ENCODE assay signal across 13 cellular contexts in genomic region chr15:96323250-96324162, GRCh38. TPM values are rescaled to one million over a fixed set of nuclear protein-coding genes. Genes with fewer than 3 reads are reported as not detected.
DNase-seq lines count a peak whose midpoint lies in the region; ATAC-seq and TF ChIP-seq lines count a peak whose summit lies in the region.
"Had no signal": no experiment of that assay in that cellular context is flagged by ENCODE, and none has a peak within 500 bp of the region (broad histone marks: within the 10 kb centered on the region; RNA-seq: fewer than 3 reads in every experiment).

No MANE protein-coding gene starts in this region.

- H3K9me3 Mint-ChIP-seq in MCF 10A (ENCODE audit: unreplicated experiment): no peaks in the 10 kb centered on the region
- H3K9me3 Mint-ChIP-seq in nephron progenitor cell: no peaks in the 10 kb centered on the region
- no peaks in the 10 kb centered on the region for H3K9me3 Mint-ChIP-seq in type B pancreatic cell
- no peaks in the 10 kb centered on the region for H3K9me3 Mint-ChIP-seq in natural killer cell
- H3K9me3 Mint-ChIP-seq: memory B cell had no signal

- intact Hi-C loops in breast epithelium (cut with DNase I; ENCODE audit: low total_unique reads): no loop called here
- intact Hi-C loops in MCF 10A (cut with micrococcal nuclease): loop anchor here (10.0 kb wide), 1 partner anchor 199 kb away; no protein-coding TSS in a partner anchor
- intact Hi-C loops in natural killer cell (cut with micrococcal nuclease): no loop called here

- no peaks in the 10 kb centered on the region for H3K36me3 ChIP-seq in breast epithelium
- H3K36me3 ChIP-seq in gastroesophageal sphincter: no peaks in the 10 kb centered on the region

- CTCF ChIA-PET in MCF 10A (lab: Yijun Ruan, JAX): no interaction called here

- H3K4me3 ChIP-seq in breast epithelium (peak overlapping the region; percentile 39 to 89 (median 54)), gastroesophageal sphincter (peak overlapping the region in 1 of 2 donors; percentile 87)
- H3K4me3 ChIP-seq: A549 had no signal

- H3K27ac Mint-ChIP-seq in MCF 10A (ENCODE audit: low read depth, unreplicated experiment): no peak overlapping the region
- peak overlapping the region; percentile 98 for H3K27ac Mint-ChIP-seq in nephron progenitor cell
- peak overlapping the region; percentile 98 for H3K27ac Mint-ChIP-seq in type B pancreatic cell
- H3K27ac Mint-ChIP-seq in natural killer cell: no peak overlapping the region
- H3K27ac Mint-ChIP-seq: memory B cell had no signal

- no TSS peak for BruUV-seq in MCF 10A (replicated peaks; lab: Mats Ljungman, UMichigan)

- H3K4me1 ChIP-seq in breast epithelium (peaks cover 0 to 8% of the 10 kb centered on the region in 2 donors), gastroesophageal sphincter (peaks cover 3 to 68% (median 9%) of the 10 kb centered on the region in 3 donors)

- H3K4me1 Mint-ChIP-seq in MCF 10A (ENCODE audit: insufficient read depth, unreplicated experiment) (peaks cover 18% of the 10 kb centered on the region), nephron progenitor cell (peaks cover 77% of the 10 kb centered on the region), type B pancreatic cell (ENCODE audit: unreplicated experiment) (peaks cover 38% of the 10 kb centered on the region), natural killer cell (peaks cover 7 to 10% of the 10 kb centered on the region in 2 donors)

- no peaks in the 10 kb centered on the region for H3K36me3 Mint-ChIP-seq in MCF 10A (ENCODE audit: insufficient read depth, unreplicated experiment)
- H3K36me3 Mint-ChIP-seq in nephron progenitor cell (ENCODE audit: low read depth): peaks cover 4% of the 10 kb centered on the region
- peaks cover 3% of the 10 kb centered on the region for H3K36me3 Mint-ChIP-seq in type B pancreatic cell
- H3K36me3 Mint-ChIP-seq in natural killer cell: peaks cover 28% of the 10 kb centered on the region
- H3K36me3 Mint-ChIP-seq: memory B cell had no signal

- POLR2A ChIA-PET in MCF 10A (lab: Yijun Ruan, JAX): no interaction called here

- H3K9me3 ChIP-seq in breast epithelium (no peaks in the 10 kb centered on the region), gastroesophageal sphincter (no peaks in the 10 kb centered on the region)
- H3K9me3 ChIP-seq: A549 had no signal

- ATAC-seq in gastroesophageal sphincter: no peak
- ATAC-seq in GM21723 (IDR thresholded peaks at IDR 0.05; ENCODE audit: unreplicated experiment): no peak
- no peak for ATAC-seq in natural killer cell
- ATAC-seq: A549 had no signal

- H3K4me3 Mint-ChIP-seq in MCF 10A (ENCODE audit: unreplicated experiment) (no peak overlapping the region), nephron progenitor cell (peak overlapping the region; percentile 99), type B pancreatic cell (peak overlapping the region; percentile 96), natural killer cell (no peak overlapping the region)
- H3K4me3 Mint-ChIP-seq: memory B cell had no signal

- 53 to 55% methylated on average over 8 to 10 of the region's 31 CpGs for WGBS in gastroesophageal sphincter (ENCODE audit: low coverage in 1 of 2), 2 donors

- TF ChIP-seq CTCF in breast epithelium (IDR thresholded peaks at IDR 0.05) (no peak), MCF 10A (IDR thresholded peaks at IDR 0.05; ENCODE audit: unreplicated experiment) (no peak), gastroesophageal sphincter (IDR thresholded peaks at IDR 0.05) (no peak), nephron progenitor cell (IDR thresholded peaks at IDR 0.05) (no peak), type B pancreatic cell (conservative IDR thresholded peaks at IDR 0.05) (no peak), natural killer cell (IDR thresholded peaks at IDR 0.05) (no peak)

- H3K27ac ChIP-seq in breast epithelium: peak overlapping the region; percentile 82 to 99
- H3K27ac ChIP-seq in gastroesophageal sphincter: peak overlapping the region; percentile 64 to 98 (median 94)
- H3K27ac ChIP-seq: A549 had no signal

- no peak for TF ChIP-seq EP300 in gastroesophageal sphincter (IDR thresholded peaks at IDR 0.05)

- H3K27me3 Mint-ChIP-seq in MCF 10A (ENCODE audit: insufficient read depth, unreplicated experiment) (no peaks in the 10 kb centered on the region), nephron progenitor cell (ENCODE audit: low read depth, poor library complexity) (peaks cover 44% of the 10 kb centered on the region), type B pancreatic cell (peaks cover 46% of the 10 kb centered on the region), natural killer cell (ENCODE audit: low read depth in 2 of 2) (peaks cover 74 to 83% of the 10 kb centered on the region in 2 donors)

- DNase-seq in breast epithelium (ENCODE audit: low spot score in 2 of 2) (no peak), MCF 10A (ENCODE audit: unreplicated experiment) (no peak), nephron progenitor cell (no peak), type B pancreatic cell (ENCODE audit: extremely low spot score, unreplicated experiment) (no peak), erythroblast (lab: John Stamatoyannopoulos, UW) (no peak), natural killer cell (no peak)
- DNase-seq: activated CD4-positive, alpha-beta T cell treated with anti-CD3 and anti-CD28 coated beads, Interleukin-2, amount 50 U/mL, for 4 hours; activated naive CD4-positive, alpha-beta T cell treated with anti-CD3 and anti-CD28 coated beads, Interleukin-2, amount 50 U/mL, for 16 hours; NCI-H524 treated with DMSO at 0.1 percent for 48 hours had no signal

- TF ChIP-seq POLR2A in breast epithelium (IDR thresholded peaks at IDR 0.05) (no peak), gastroesophageal sphincter (IDR thresholded peaks at IDR 0.05) (no peak), erythroblast (IDR thresholded peaks at IDR 0.05; ENCODE audit: low read length) (no peak)

- peaks cover 0 to 35% of the 10 kb centered on the region in 2 donors for H3K27me3 ChIP-seq in breast epithelium
- H3K27me3 ChIP-seq in gastroesophageal sphincter: no peaks in the 10 kb centered on the region

RNA-seq across cellular contexts. Expression of gene NR2F2, which starts 7.0 kb away (rescaled TPM):
- total RNA-seq in breast epithelium (10 to 100 TPM; 13.2 to 22.9 (median 13.6) TPM), MCF 10A (2022) (9.6 and 10.9 TPM in 2 replicates), gastroesophageal sphincter (100 to 1,000 TPM in 1 of 4 donors, 10 to 100 TPM in 3; 82.7 to 126 (median 91.8) TPM), type B pancreatic cell (ENCODE audit: low replicate concordance) (135 and 270 TPM in 2 replicates), natural killer cell (not detected)

Comparison
In these comparisons a context has a peak if more than half of its experiments do, and no peak if none do; other contexts are left out.
1. H3K27ac Mint-ChIP-seq: peak in nephron progenitor cell (single experiment) and type B pancreatic cell (single experiment); none in MCF 10A (single experiment) and natural killer cell (0 of 2).
2. H3K4me3 Mint-ChIP-seq: peak in nephron progenitor cell (single experiment) and type B pancreatic cell (single experiment); none in MCF 10A (single experiment) and natural killer cell (single experiment).
3. RNA of gene NR2F2, which starts 7.0 kb away (total RNA-seq): 135 to 270 TPM in type B pancreatic cell, 82.7 to 126 TPM in gastroesophageal sphincter, 13.2 to 22.9 TPM in breast epithelium and 9.6 to 10.9 TPM in MCF 10A; not detected in natural killer cell; every median in the first group is over 10 times any median in the second.